8 cellular contexts compared by ENCODE assay signal in genomic region chr10:103451871-103452713, GRCh38. TPM values are rescaled to one million over a fixed set of nuclear protein-coding genes. Genes with fewer than 3 reads are reported as not detected.
DNase-seq lines count a peak whose midpoint lies in the region.

Gene CALHM2 (minus strand): TSS chr10:103452370. CDS start chr10:103449941, 2,429 bp downstream.

- H3K9ac ChIP-seq in duodenal mucosa (ENCODE audit: low read depth in 1 of 2, low read length in 2 of 2): peak within 1 kb of the TSS; percentile 64 to 75

- peaks cover 4% of the 10 kb centered on the region for H3K36me3 ChIP-seq in H7 (replicated peaks; ENCODE audit: control insufficient read depth, insufficient read depth, low read length)
- peaks cover 6 to 22% of the 10 kb centered on the region in 2 donors for H3K36me3 ChIP-seq in duodenal mucosa (ENCODE audit: control insufficient read depth in 1 of 2, insufficient read depth in 2 of 2, low read length in 2 of 2)

- peak within 1 kb of the TSS; percentile 82 for H3K27ac ChIP-seq in duodenal mucosa (ENCODE audit: low read depth, low read length)

- DNase-seq in G401 (ENCODE audit: low spot score) (peak; percentile 17), H7 (peak; percentile 95), NCI-H2171 (lab: John Stamatoyannopoulos, UW) (peak; percentile 45), medulla oblongata (ENCODE audit: extremely low spot score) (peak; percentile 46), cerebellar nuclear complex (lab: John Stamatoyannopoulos, UW) (no peak)
- DNase-seq in activated CD4-positive, alpha-beta T cell treated with anti-CD3 and anti-CD28 coated beads, Interleukin-2, amount 50 U/mL, for 48 hours: peak; percentile 70 to 77
- peak; percentile 41 for DNase-seq in stimulated activated CD8-positive, alpha-beta memory T cell treated with anti-CD3 and anti-CD28 coated beads, Interleukin-12 subunit alpha, Interleukin-12 subunit beta, amount 100 ng/mL, for 4 hours (ENCODE audit: low read depth)

- H3K4me3 ChIP-seq in H7 (ENCODE audit: insufficient read depth, low read depth, low read length): peak within 1 kb of the TSS; percentile 42; the same call in 1 of the 2 replicates
- H3K4me3 ChIP-seq in duodenal mucosa (ENCODE audit: low read depth in 1 of 2, low read length in 2 of 2): peak within 1 kb of the TSS; percentile 79 to 86

- H3K9me3 ChIP-seq in duodenal mucosa (ENCODE audit: control insufficient read depth in 1 of 2, low read length in 2 of 2): no peaks in the 10 kb centered on the region

- in situ Hi-C loops in G401 (cut with HindIII; ENCODE audit: low sequenced_read_pairs): loop anchor here (5.0 kb wide), 1 partner anchor 40 kb away; the partner anchor contains the start of gene NEURL1

- H3K27me3 ChIP-seq in H7 (ENCODE audit: control insufficient read depth, insufficient read depth, low read length): no peaks in the 10 kb centered on the region
- no peaks in the 10 kb centered on the region for H3K27me3 ChIP-seq in duodenal mucosa (ENCODE audit: control insufficient read depth in 1 of 2, insufficient read depth in 2 of 2, low read length in 2 of 2)

- H3K4me1 ChIP-seq in duodenal mucosa (ENCODE audit: control insufficient read depth in 1 of 2, insufficient read depth in 2 of 2, low read length in 2 of 2): peaks cover 9 to 45% of the 10 kb centered on the region in 2 donors

RNA-seq across cellular contexts. Expression of gene CALHM2, which starts in this region (rescaled TPM):
- 0.68 and 2.0 TPM in 2 replicates for total RNA-seq in G401 (2014; rRNA removed; shearing (Covaris generic))
- 2.4 and 3.4 TPM in 2 replicates for total RNA-seq in H7 (2014; rRNA removed; shearing (Covaris generic))

Comparison
In these comparisons a context has a peak if more than half of its experiments do, and no peak if none do; other contexts are left out.
1. DNase-seq: peak in G401 (single experiment), H7 (single experiment), NCI-H2171 (single experiment), activated CD4-positive, alpha-beta T cell treated with anti-CD3 and anti-CD28 coated beads, Interleukin-2, amount 50 U/mL, for 48 hours (2 of 2), medulla oblongata (single experiment) and stimulated activated CD8-positive, alpha-beta memory T cell treated with anti-CD3 and anti-CD28 coated beads, Interleukin-12 subunit alpha, Interleukin-12 subunit beta, amount 100 ng/mL, for 4 hours (single experiment); none in cerebellar nuclear complex (0 of 2).